In the genomic region with DNA sequence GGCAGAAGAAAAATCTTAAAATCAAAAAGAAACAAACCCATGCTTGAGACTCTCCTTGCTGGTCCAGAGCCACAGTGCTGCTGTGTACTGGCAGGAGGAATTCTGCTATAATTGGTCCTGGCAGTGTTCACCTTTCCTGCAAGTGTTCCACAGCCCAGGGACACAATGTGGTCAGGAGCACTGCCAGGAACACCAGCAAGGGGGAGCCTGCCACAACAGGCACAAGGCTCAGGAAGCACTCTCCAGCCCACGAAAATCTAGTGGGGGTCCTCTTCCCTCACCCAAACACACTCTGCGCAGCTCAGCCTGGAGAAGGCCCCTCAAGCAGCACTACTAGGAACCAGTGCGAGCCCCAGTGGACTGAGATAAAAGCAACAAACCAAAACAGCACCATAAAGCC, we compare ENCODE assay signal across 9 cellular contexts.
DNase-seq lines count a peak whose midpoint lies in the region; ATAC-seq, FAIRE-seq and TF ChIP-seq lines count a peak whose summit lies in the region.
"Had no signal": no experiment of that assay in that cellular context is flagged by ENCODE, and none has a peak within 500 bp of the region (broad histone marks: within the 10 kb centered on the region; RNA-seq: fewer than 3 reads in every experiment).

No MANE protein-coding gene starts in this region.

- H3K4me3 ChIP-seq in HFF-Myc (replicated peaks; ENCODE audit: low read depth, low read length) (no peak overlapping the region), brain microvascular endothelial cell (ENCODE audit: low read depth, low read length) (no peak overlapping the region), left ventricle myocardium inferior (peak overlapping the region; percentile 34), gastrocnemius medialis (peak overlapping the region; percentile 15 to 33 (median 24))

- H3K9me3 Mint-ChIP-seq in activated CD4-positive, alpha-beta memory T cell treated with anti-CD3 and anti-CD28 coated beads for 36 hours, result peaks cover 31% of the 10 kb centered on the region

- H3K36me3 ChIP-seq in brain microvascular endothelial cell (replicated peaks) (no peaks in the 10 kb centered on the region), left ventricle myocardium inferior (peaks cover 52% of the 10 kb centered on the region), gastrocnemius medialis (no peaks in the 10 kb centered on the region)

- H3K27ac ChIP-seq in brain microvascular endothelial cell (no peak overlapping the region), left ventricle myocardium inferior (replicated peaks) (peak overlapping the region; percentile 86), gastrocnemius medialis (peak overlapping the region; percentile 81 to 90 (median 89))

- CTCF ChIA-PET in activated CD4-positive, alpha-beta memory T cell treated with anti-CD3 and anti-CD28 coated beads for 36 hours (lab: Charles Lee), result no interaction called here

- peak in 1 of 2 donors; percentile 7 for TF ChIP-seq POLR2A in gastrocnemius medialis (IDR thresholded peaks at IDR 0.05)

- peaks cover 6% of the 10 kb centered on the region for H3K4me1 Mint-ChIP-seq in activated CD4-positive, alpha-beta memory T cell treated with anti-CD3 and anti-CD28 coated beads for 36 hours (ENCODE audit: low read depth)

- H3K27me3 Mint-ChIP-seq in activated CD4-positive, alpha-beta memory T cell treated with anti-CD3 and anti-CD28 coated beads for 36 hours, result no peaks in the 10 kb centered on the region

- no peaks in the 10 kb centered on the region for H3K27me3 ChIP-seq in brain microvascular endothelial cell (replicated peaks)
- no peaks in the 10 kb centered on the region for H3K27me3 ChIP-seq in left ventricle myocardium inferior (ENCODE audit: low read depth)
- H3K27me3 ChIP-seq in gastrocnemius medialis, result no peaks in the 10 kb centered on the region

- no peak overlapping the region for H3K27ac Mint-ChIP-seq in activated CD4-positive, alpha-beta memory T cell treated with anti-CD3 and anti-CD28 coated beads for 36 hours

- TF ChIP-seq CTCF in HFF-Myc (IDR thresholded peaks at IDR 0.05; ENCODE audit: low read depth, low read length, missing control alignments) (peak; percentile 31), brain microvascular endothelial cell (IDR thresholded peaks at IDR 0.05; ENCODE audit: low read depth, low read length, missing control alignments) (peak; percentile 60), left ventricle myocardium inferior (IDR thresholded peaks at IDR 0.05; ENCODE audit: borderline replicate concordance) (peak; percentile 61), gastrocnemius medialis (IDR thresholded peaks at IDR 0.05 in 4 of 5, conservative IDR thresholded peaks at IDR 0.05 in 1 of 5) (peak; percentile 30 to 60 (median 54))

- no peak for FAIRE-seq in RCC 7860 (lab: Jason Lieb, UNC)

- POLR2A ChIA-PET in activated CD4-positive, alpha-beta memory T cell treated with anti-CD3 and anti-CD28 coated beads for 36 hours (lab: Charles Lee), result no interaction called here

- no peak overlapping the region for H3K4me3 Mint-ChIP-seq in activated CD4-positive, alpha-beta memory T cell treated with anti-CD3 and anti-CD28 coated beads for 36 hours

- ATAC-seq in gastrocnemius medialis, result peak; percentile 99 to 100
- ATAC-seq in HG02884 (IDR thresholded peaks at IDR 0.05; ENCODE audit: unreplicated experiment), result no peak

- in situ Hi-C loops in brain microvascular endothelial cell (cut with HindIII; ENCODE audit: low pct_ligation_motif_present, low sequenced_read_pairs) (no loop called here), gastrocnemius medialis (cut with MboI; ENCODE audit: low sequenced_read_pairs in 4 of 4) (loop anchor here in 2 of 4 donors (10.0 kb wide), 1 partner anchor 89 kb away; a partner anchor contains a TSS)

- intact Hi-C loops in left ventricle myocardium inferior (cut with micrococcal nuclease), result no loop called here
- intact Hi-C loops in gastrocnemius medialis (cut with DNase I; ENCODE audit: low total_unique reads), result loop anchor here (1.0 to 10.0 kb wide), 2 partner anchors 93 to 329 kb away; a partner anchor contains a TSS
- intact Hi-C loops in activated CD4-positive, alpha-beta memory T cell treated with anti-CD3 and anti-CD28 coated beads for 36 hours (cut with micrococcal nuclease), result no loop called here

- H3K36me3 Mint-ChIP-seq in activated CD4-positive, alpha-beta memory T cell treated with anti-CD3 and anti-CD28 coated beads for 36 hours, result peaks cover 74% of the 10 kb centered on the region

- H3K4me1 ChIP-seq in left ventricle myocardium inferior, result peaks cover 24% of the 10 kb centered on the region
- H3K4me1 ChIP-seq in gastrocnemius medialis, result peaks cover 23 to 33% of the 10 kb centered on the region in 2 donors

- DNase-seq in HFF-Myc (ENCODE audit: extremely low read depth, low read depth) (no peak), brain microvascular endothelial cell (peak; percentile 11), left ventricle myocardium inferior (peak; percentile 63), gastrocnemius medialis (peak; percentile 86 to 92), middle frontal gyrus (ENCODE audit: extremely low spot score, low spot score) (no peak), RCC 7860 (ENCODE audit: low spot score) (no peak)
- no peak for DNase-seq in activated CD4-positive, alpha-beta memory T cell treated with anti-CD3 and anti-CD28 coated beads for 36 hours
- DNase-seq: NCI-H526 had no signal

- H3K9me3 ChIP-seq in left ventricle myocardium inferior (replicated peaks) (peaks cover 30% of the 10 kb centered on the region), gastrocnemius medialis (peaks cover 0 to 7% (median 3%) of the 10 kb centered on the region in 3 donors)

Comparison
In these comparisons a context has a peak if more than half of its experiments do, and no peak if none do; other contexts are left out.
1. DNase-seq: peak in brain microvascular endothelial cell (single experiment), left ventricle myocardium inferior (single experiment) and gastrocnemius medialis (2 of 2); none in HFF-Myc (single experiment), activated CD4-positive, alpha-beta memory T cell treated with anti-CD3 and anti-CD28 coated beads for 36 hours (single experiment), middle frontal gyrus (single experiment) and RCC 7860 (single experiment).
2. H3K4me3 ChIP-seq: peak in left ventricle myocardium inferior (single experiment) and gastrocnemius medialis (4 of 4); none in HFF-Myc (single experiment) and brain microvascular endothelial cell (single experiment).
3. Peak in every context shown above with its lines, with median percentiles within 50 percentile points of each other: CTCF ChIP-seq.